18 cellular contexts compared by ENCODE assay signal in the genomic region with DNA sequence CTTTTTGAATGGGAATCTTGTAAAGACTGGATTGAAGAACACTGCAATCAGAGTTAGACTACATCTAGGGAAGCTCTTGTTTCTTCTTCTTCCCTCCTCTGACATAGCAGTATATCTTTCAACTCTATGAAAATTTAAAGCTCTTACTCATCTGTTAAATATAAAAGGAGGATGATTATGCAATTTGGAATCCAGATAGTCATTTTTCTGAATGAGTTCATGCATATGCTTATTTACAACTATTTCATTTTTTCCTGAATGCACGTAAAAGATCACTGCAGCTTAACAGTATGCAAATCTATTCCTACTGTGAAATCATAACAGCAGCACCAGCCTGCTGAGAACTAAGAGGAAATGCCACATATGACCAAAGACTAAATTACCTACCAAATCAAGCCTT.
DNase-seq lines count a peak whose midpoint lies in the region; ATAC-seq and TF ChIP-seq lines count a peak whose summit lies in the region.
"Had no signal": no experiment of that assay in that cellular context is flagged by ENCODE, and none has a peak within 500 bp of the region (broad histone marks: within the 10 kb centered on the region; RNA-seq: fewer than 3 reads in every experiment).

No MANE protein-coding gene starts in this region.

- H3K36me3 ChIP-seq in A673 (ENCODE audit: insufficient read depth, low read length, poor library complexity, severe bottlenecking) (no peaks in the 10 kb centered on the region), HEK293 (ENCODE audit: control insufficient read depth in 2 of 2, insufficient read depth in 1 of 2, low read length in 2 of 2) (no peaks in the 10 kb centered on the region), colonic mucosa (no peaks in the 10 kb centered on the region)
- H3K36me3 ChIP-seq: esophagus squamous epithelium had no signal

- no peak overlapping the region for H3K9ac ChIP-seq in colonic mucosa (ENCODE audit: low read depth in 2 of 2, low read length in 2 of 2)

- DNase-seq in A673 (ENCODE audit: low spot score) (peak; percentile 78), foreskin keratinocyte (peak; percentile 63 to 83), colonic mucosa (no peak), NCI-H524 (lab: John Stamatoyannopoulos, UW) (no peak), NCI-H2081 treated with DMSO at 0.1 percent for 48 hours (lab: John Stamatoyannopoulos, UW) (no peak)
- DNase-seq: esophagus squamous epithelium; GDM1; mesenchymal stem cell; NCI-H1417 treated with DMSO at 0.1 percent for 48 hours; NCI-H446; right cardiac atrium; stimulated activated CD4-positive, alpha-beta T cell treated with anti-CD3 and anti-CD28 coated beads, Interleukin-2, amount 100 ng/mL, for 48 hours; stimulated activated CD8-positive, alpha-beta memory T cell treated with anti-CD3 and anti-CD28 coated beads, Interleukin-4, amount 100 ng/mL, for 48 hours; testis had no signal

- TF ChIP-seq CTCF in A673 (conservative IDR thresholded peaks at IDR 0.05; ENCODE audit: low read depth, low read length): no peak
- no peak for TF ChIP-seq CTCF in HEK293 (tag by site-specific recombination; IDR thresholded peaks at IDR 0.05)
- TF ChIP-seq CTCF in foreskin keratinocyte (conservative IDR thresholded peaks at IDR 0.05): no peak
- no peak for TF ChIP-seq CTCF in colonic mucosa (IDR thresholded peaks at IDR 0.05)

- peaks cover 6% of the 10 kb centered on the region for H3K4me1 ChIP-seq in A673 (ENCODE audit: insufficient read depth, low read length, poor library complexity, severe bottlenecking)
- peaks cover 8% of the 10 kb centered on the region for H3K4me1 ChIP-seq in HEK293 (ENCODE audit: control insufficient read depth, insufficient read depth, low read length)
- H3K4me1 ChIP-seq in foreskin keratinocyte: peaks cover 14% of the 10 kb centered on the region
- no peaks in the 10 kb centered on the region for H3K4me1 ChIP-seq in colonic mucosa
- H3K4me1 ChIP-seq: testis had no signal

- CTCF ChIA-PET in A673 (lab: Charles Lee) (no interaction called here), HEK293 (lab: Yijun Ruan, JAX) (interaction anchor here (0.6 to 1.2 kb wide), 2 partner anchors 68 to 91 kb away, joined by 4 to 5 read pairs; no protein-coding TSS in a partner anchor)

- H3K9me3 ChIP-seq in A673 (ENCODE audit: low read depth, low read length, poor library complexity, severe bottlenecking) (no peaks in the 10 kb centered on the region), HEK293 (ENCODE audit: control insufficient read depth, insufficient read depth, low read depth, low read length) (no peaks in the 10 kb centered on the region), colonic mucosa (no peaks in the 10 kb centered on the region)
- H3K9me3 ChIP-seq: esophagus squamous epithelium, testis had no signal

- H3K27ac ChIP-seq in A673 (ENCODE audit: low read depth, low read length, poor library complexity, severe bottlenecking) (peak overlapping the region; percentile 12), HEK293 (ENCODE audit: extremely low read depth, low read depth, low read length) (no peak overlapping the region), foreskin keratinocyte (no peak overlapping the region), colonic mucosa (no peak overlapping the region)
- H3K27ac ChIP-seq: esophagus squamous epithelium, testis had no signal

- peak; percentile 41; the same call in 1 of the 3 replicates for ATAC-seq in SK-N-SH treated with all-trans-retinoic acid at 6 μM for 48 hours
- ATAC-seq in foreskin keratinocyte: peak; percentile 77
- ATAC-seq in GM21825 (IDR thresholded peaks at IDR 0.05; ENCODE audit: unreplicated experiment): no peak
- ATAC-seq: K562, right cardiac atrium had no signal

- POLR2A ChIA-PET in A673 (lab: Charles Lee; ENCODE audit: low non-redundant PET): interaction anchor here (0.6 kb wide), 1 partner anchor 823 kb away, joined by 3 read pairs; no protein-coding TSS in a partner anchor
- POLR2A ChIA-PET in HEK293 (lab: Yijun Ruan, JAX): no interaction called here

- intact Hi-C loops in A673 (cut with micrococcal nuclease; ENCODE audit: unreplicated experiment) (loop anchor here (10.0 kb wide), 1 partner anchor 751 kb away; no protein-coding TSS in a partner anchor), colonic mucosa (cut with DNase I) (no loop called here)

- H3K27me3 ChIP-seq in A673 (replicated peaks; ENCODE audit: insufficient read depth, low read depth, low read length, poor library complexity) (no peaks in the 10 kb centered on the region), foreskin keratinocyte (no peaks in the 10 kb centered on the region), colonic mucosa (no peaks in the 10 kb centered on the region)
- H3K27me3 ChIP-seq: esophagus squamous epithelium, testis had no signal

- no TSS peak for BruUV-seq in A673 (replicated peaks; lab: Mats Ljungman, UMichigan)

- no peak overlapping the region for H3K4me3 ChIP-seq in A673 (ENCODE audit: low read depth, low read length, poor library complexity, severe bottlenecking)
- H3K4me3 ChIP-seq in HEK293 (ENCODE audit: low read depth, low read length): no peak overlapping the region
- H3K4me3 ChIP-seq in colonic mucosa: no peak overlapping the region
- H3K4me3 ChIP-seq: esophagus squamous epithelium, K562, testis had no signal

TF ChIP-seq in HEK293, 187 proteins besides CTCF, POLR2A, EP300 and RAD21:
- TF ChIP-seq ZBTB21 (tag by site-specific recombination; IDR thresholded peaks at IDR 0.05): no peak
- peak; percentile 62; the same call in 1 of the 2 replicates for TF ChIP-seq PRDM6 (tag by site-specific recombination; IDR thresholded peaks at IDR 0.05)
- no peak for TF ChIP-seq ZNF670 (tag by site-specific recombination; IDR thresholded peaks at IDR 0.05; ENCODE audit: low read depth)
- TF ChIP-seq ZSCAN30 (tag by site-specific recombination; IDR thresholded peaks at IDR 0.05): no peak

TF ChIP-seq in SK-N-SH treated with all-trans-retinoic acid at 6 μM for 48 hours, 23 proteins besides CTCF, POLR2A, EP300 and RAD21:
- TF ChIP-seq CREB5 (CRISPR knock-in tag; IDR thresholded peaks at IDR 0.05; ENCODE audit: low read depth) (no peak), ZFP3 (CRISPR knock-in tag; IDR thresholded peaks at IDR 0.05) (no peak), OSR1 (CRISPR knock-in tag; IDR thresholded peaks at IDR 0.05) (no peak), BACH2 (CRISPR knock-in tag; IDR thresholded peaks at IDR 0.05; ENCODE audit: borderline replicate concordance) (no peak)

Comparison
In these comparisons a context has a peak if more than half of its experiments do, and no peak if none do; other contexts are left out.
1. DNase-seq: peak in A673 (single experiment) and foreskin keratinocyte (2 of 2); none in colonic mucosa (single experiment), NCI-H524 (0 of 2) and NCI-H2081 treated with DMSO at 0.1 percent for 48 hours (single experiment).